Comparison of ENCODE assay signal across 1 cellular context in the genomic region with DNA sequence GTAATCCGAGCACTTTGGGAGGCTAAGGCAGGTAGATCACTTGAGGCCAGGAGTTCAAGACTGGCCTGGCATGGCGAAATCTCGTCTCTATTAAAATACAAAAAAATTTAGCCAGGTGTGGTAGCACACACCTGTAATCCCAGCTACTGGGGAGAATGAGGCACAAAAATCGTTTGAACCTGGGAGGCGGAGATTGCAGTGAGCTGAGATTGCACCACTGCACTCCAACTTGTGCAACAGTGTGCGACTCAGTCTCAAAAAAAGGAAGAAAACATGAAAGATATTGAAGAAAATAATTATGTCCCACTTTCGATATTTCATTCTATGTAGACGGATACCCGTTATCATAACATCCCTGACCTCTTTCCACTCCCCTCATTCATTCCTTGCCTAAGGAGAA.
TF ChIP-seq lines count a peak whose summit lies in the region.

No MANE protein-coding gene starts in this region.

TF ChIP-seq in GM12878, 131 proteins besides CTCF, POLR2A, EP300 and RAD21:
- TF ChIP-seq CBX3 (IDR thresholded peaks at IDR 0.05; ENCODE audit: borderline replicate concordance, low read depth) (no peak), NR2F1 (conservative IDR thresholded peaks at IDR 0.05) (no peak), MYB (IDR thresholded peaks at IDR 0.05; ENCODE audit: borderline replicate concordance, low read depth, low read length) (no peak), YY1 (IDR thresholded peaks at IDR 0.05; ENCODE audit: low read depth, low read length) (no peak)
TF ChIP-seq in GM12878: peak in this region for 0.
